Comparison of ENCODE assay signal across 8 cellular contexts in the genomic region with DNA sequence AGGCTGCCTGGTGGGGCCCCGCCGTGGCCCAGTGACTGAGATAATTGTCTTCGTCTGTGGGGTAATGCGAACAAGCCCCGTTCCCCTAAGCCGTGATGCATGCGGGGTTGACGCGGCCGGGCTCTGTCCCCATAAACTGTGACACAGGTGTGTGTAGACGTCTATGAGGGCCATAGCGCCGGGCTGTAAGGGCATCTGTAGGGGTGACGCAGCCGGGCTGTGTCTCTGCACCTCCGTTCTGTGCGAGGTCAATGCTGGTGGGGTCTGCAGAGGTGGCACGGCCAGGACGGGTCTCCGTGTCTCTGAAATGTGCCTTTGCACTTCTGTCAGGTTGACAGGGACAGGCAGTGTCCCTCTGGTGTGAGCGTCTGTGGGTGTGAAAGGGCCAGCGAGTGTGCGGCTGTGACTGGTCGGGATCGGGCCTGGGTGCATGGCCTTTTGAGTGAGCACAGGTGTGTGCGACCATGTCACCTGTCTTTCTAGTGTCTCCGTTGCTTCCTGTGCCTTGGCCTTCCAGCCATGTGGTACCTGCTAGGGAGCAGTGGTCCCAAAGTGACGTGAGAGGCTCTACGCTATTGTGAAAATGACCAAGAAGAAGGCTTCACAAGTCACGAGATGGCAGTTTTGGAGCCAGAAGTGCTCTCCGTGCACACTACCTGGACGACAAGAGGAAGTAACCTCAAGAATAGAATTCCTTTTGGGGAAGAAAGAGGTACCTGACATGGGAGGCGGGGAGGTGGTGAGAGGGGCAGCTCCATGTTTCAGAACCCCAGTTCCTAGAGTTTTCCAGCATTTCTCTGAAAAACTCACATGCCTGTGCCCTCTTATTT. TPM values are rescaled to one million over a fixed set of nuclear protein-coding genes. Genes with fewer than 3 reads are reported as not detected.
DNase-seq lines count a peak whose midpoint lies in the region; ATAC-seq and TF ChIP-seq lines count a peak whose summit lies in the region.

No MANE protein-coding gene starts in this region.

- H4K20me1 ChIP-seq in DND-41 (ENCODE audit: insufficient read depth, low read length): no peaks in the 10 kb centered on the region

- H3K9me3 ChIP-seq in DND-41 (ENCODE audit: insufficient read depth, low read length, severe bottlenecking): peaks cover 10% of the 10 kb centered on the region
- peaks cover 12% of the 10 kb centered on the region; the same call in 1 of the 2 replicates for H3K9me3 ChIP-seq in Panc1 (ENCODE audit: control insufficient read depth, insufficient read depth, low read depth, low read length)
- H3K9me3 ChIP-seq in parathyroid adenoma (ENCODE audit: control insufficient read depth, low read length): no peaks in the 10 kb centered on the region

- CTCF ChIA-PET in Panc1 (lab: Charles Lee): interaction anchor here (1.4 kb wide), 1 partner anchor 97 kb away, joined by 4 read pairs; no protein-coding TSS in a partner anchor

- H3K27me3 ChIP-seq in DND-41 (ENCODE audit: insufficient read depth, low read length, poor library complexity) (no peaks in the 10 kb centered on the region), Panc1 (ENCODE audit: control insufficient read depth, insufficient read depth, low read length) (no peaks in the 10 kb centered on the region), parathyroid adenoma (ENCODE audit: control insufficient read depth, insufficient read depth, low read length) (no peaks in the 10 kb centered on the region)

- H3K9ac ChIP-seq in DND-41 (ENCODE audit: low read depth, low read length) (peak overlapping the region; percentile 70), parathyroid adenoma (no peak overlapping the region)

- H2AFZ ChIP-seq in DND-41 (ENCODE audit: low read depth, low read length) (peak overlapping the region; percentile 100), parathyroid adenoma (peak overlapping the region; percentile 99)

- no peak for ATAC-seq in DND-41 (ENCODE audit: insufficient read depth, low read depth)
- peak; percentile 23 for ATAC-seq in Panc1

- TF ChIP-seq CTCF in DND-41 (IDR thresholded peaks at IDR 0.05; ENCODE audit: borderline replicate concordance, extremely low read depth, low read length, poor library complexity, severe bottlenecking) (no peak), Panc1 (IDR thresholded peaks at IDR 0.05) (no peak), epithelial cell of proximal tubule (conservative IDR thresholded peaks at IDR 0.05; ENCODE audit: low read depth, low read length) (no peak), parathyroid adenoma (IDR thresholded peaks at IDR 0.05) (no peak)

- H3K4me1 ChIP-seq in DND-41 (ENCODE audit: insufficient read depth, low read length) (peaks cover 32% of the 10 kb centered on the region), Panc1 (ENCODE audit: control insufficient read depth, insufficient read depth, low read length) (peaks cover 8% of the 10 kb centered on the region), parathyroid adenoma (peaks cover 3% of the 10 kb centered on the region)

- H3K36me3 ChIP-seq in DND-41 (ENCODE audit: insufficient read depth, low read length): peaks cover 29% of the 10 kb centered on the region
- no peaks in the 10 kb centered on the region for H3K36me3 ChIP-seq in Panc1 (ENCODE audit: control insufficient read depth, insufficient read depth, low read length)
- no peaks in the 10 kb centered on the region for H3K36me3 ChIP-seq in parathyroid adenoma (ENCODE audit: control insufficient read depth, insufficient read depth, low read length)

- H3K79me2 ChIP-seq in DND-41 (ENCODE audit: insufficient read depth, low read length): peaks cover 31% of the 10 kb centered on the region
- no peaks in the 10 kb centered on the region for H3K79me2 ChIP-seq in parathyroid adenoma

- in situ Hi-C loops in Panc1 (cut with HindIII; ENCODE audit: low pct_unique_long_range_greater_than_20kb, low sequenced_read_pairs): no loop called here

- POLR2A ChIA-PET in Panc1 (lab: Charles Lee): interaction anchor here (0.7 kb wide), 1 partner anchor 9 kb away, joined by 5 read pairs; no protein-coding TSS in a partner anchor

- intact Hi-C loops in Panc1 (cut with micrococcal nuclease; ENCODE audit: unreplicated experiment): no loop called here

- peak overlapping the region; percentile 71 to 96 for H3K4me3 ChIP-seq in DND-41 (ENCODE audit: low read depth in 1 of 2, low read length in 2 of 2)
- H3K4me3 ChIP-seq in Panc1 (ENCODE audit: low read depth in 2 of 2, low read length in 2 of 2): peak overlapping the region; percentile 92 to 96
- H3K4me3 ChIP-seq in epithelial cell of proximal tubule (ENCODE audit: low read depth, low read length): peak overlapping the region; percentile 85
- peak overlapping the region; percentile 55 for H3K4me3 ChIP-seq in parathyroid adenoma (ENCODE audit: low read depth, low read length)

- H3K4me2 ChIP-seq in DND-41 (ENCODE audit: insufficient read depth, low read length) (peak overlapping the region; percentile 91), parathyroid adenoma (ENCODE audit: low read length) (peak overlapping the region; percentile 86)

- DNase-seq in DND-41: no peak
- DNase-seq in Panc1 (ENCODE audit: low read depth, low spot score): no peak
- no peak for DNase-seq in epithelial cell of proximal tubule (ENCODE audit: low read depth)
- DNase-seq in NCI-H2081 treated with DMSO at 0.1 percent for 48 hours (lab: John Stamatoyannopoulos, UW): no peak
- DNase-seq in NCI-H2227 treated with DMSO at 0.1 percent for 48 hours (lab: John Stamatoyannopoulos, UW): no peak
- no peak for DNase-seq in CD1c-positive myeloid dendritic cell (ENCODE audit: extremely low spot score)
- no peak for DNase-seq in NCI-H2227 (lab: John Stamatoyannopoulos, UW; ENCODE audit: unreplicated experiment)

- BruUV-seq in Panc1 (replicated peaks; lab: Mats Ljungman, UMichigan): TSS peak; percentile 87

- peak overlapping the region; percentile 80 for H3K27ac ChIP-seq in DND-41 (ENCODE audit: low read length)
- peak overlapping the region; percentile 88 for H3K27ac ChIP-seq in Panc1 (ENCODE audit: low read length)
- no peak overlapping the region for H3K27ac ChIP-seq in parathyroid adenoma

RNA-seq across cellular contexts. Expression of a gene that starts 16.4 kb away (rescaled TPM):
- total RNA-seq in Panc1 (2021; ENCODE audit: unreplicated experiment): 25.0 TPM
- 13.6 TPM for polyA plus RNA-seq in Panc1 (2012; ENCODE audit: insufficient read length)
- total RNA-seq in epithelial cell of proximal tubule: 5.3 and 6.1 TPM in 2 replicates

RNA-seq across cellular contexts. Expression of a gene that starts 54.1 kb away (rescaled TPM):
- total RNA-seq in Panc1 (2021; ENCODE audit: unreplicated experiment) (9.6 TPM), epithelial cell of proximal tubule (2.6 and 4.6 TPM in 2 replicates)
- polyA plus RNA-seq in Panc1 (2012; ENCODE audit: insufficient read length): 2.8 TPM
